ENCODE assay signal across 22 cellular contexts in the genomic region with DNA sequence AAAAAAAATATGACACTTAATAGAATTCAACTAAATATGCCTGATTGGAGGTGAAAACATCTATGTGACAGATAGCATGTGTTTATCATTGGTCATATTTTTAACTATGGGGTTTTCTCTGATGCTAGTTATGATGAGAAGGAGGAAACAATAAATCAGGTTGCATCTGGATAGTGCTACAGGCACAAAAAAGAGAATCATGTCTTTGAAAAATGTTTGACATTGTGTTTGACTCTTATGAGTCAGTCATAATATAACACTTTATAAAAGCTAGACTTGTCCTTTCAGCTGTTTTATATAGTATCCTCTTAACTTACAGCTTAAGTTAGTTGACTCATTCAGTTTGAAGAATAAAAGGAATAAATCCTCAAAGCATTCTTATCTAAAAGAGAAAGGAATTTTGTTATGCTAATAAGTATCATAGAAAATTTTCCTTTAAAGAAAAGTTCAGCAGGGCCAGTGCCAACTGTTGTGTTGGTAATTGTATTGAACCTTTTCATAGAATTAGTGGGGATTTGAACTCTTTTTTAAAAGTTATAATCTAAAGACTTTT.
A peak's percentile ranks its signal among the peaks of the same experiment; 100 is the strongest.
DNase-seq lines count a peak whose midpoint lies in the region; ATAC-seq and TF ChIP-seq lines count a peak whose summit lies in the region.
"Had no signal": no experiment of that assay in that cellular context is flagged by ENCODE, and none has a peak within 500 bp of the region (broad histone marks: within the 10 kb centered on the region; RNA-seq: fewer than 3 reads in every experiment).

No MANE protein-coding gene starts in this region.

- DNase-seq in activated T-cell treated with anti-CD3 and anti-CD28 coated beads, Interleukin-2, amount 50 U/mL, for 24 hours, result no peak
- no peak for DNase-seq in activated T-cell treated with anti-CD3 and anti-CD28 coated beads, Interleukin-2, amount 50 U/mL, for 4 hours
- DNase-seq in LHCN-M2 (ENCODE audit: low read depth), result peak; percentile 48
- DNase-seq in amniotic epithelial cell (ENCODE audit: low read depth), result peak; percentile 65
- DNase-seq in retinal pigment epithelial cell (ENCODE audit: low read depth), result peak; percentile 15
- DNase-seq in left ventricle myocardium inferior, result no peak
- no peak for DNase-seq in SKM-1 treated with dmso at 0.1 percent for 144 hours (lab: John Stamatoyannopoulos, UW; ENCODE audit: unreplicated experiment)
- DNase-seq: 8988T, DMS153, DND-41, GOT3, HCEC 1CT, Karpas-422, MG63, NCI-H1694, NCI-H2029 treated with DMSO at 0.1 percent for 48 hours, NCI-H2227 treated with DMSO at 0.1 percent for 48 hours, NCI-H526 treated with DMSO at 0.1 percent for 48 hours, Peyer's patch, SHP77 treated with DMSO at 0.1 percent for 48 hours had no signal

- H3K4me1 ChIP-seq in left ventricle myocardium inferior, result peaks cover 13% of the 10 kb centered on the region
- H3K4me1 ChIP-seq: Peyer's patch had no signal

- peaks cover 38% of the 10 kb centered on the region for H3K36me3 ChIP-seq in left ventricle myocardium inferior

- H3K4me3 ChIP-seq in retinal pigment epithelial cell (ENCODE audit: low read length), result no peak overlapping the region
- no peak overlapping the region for H3K4me3 ChIP-seq in left ventricle myocardium inferior
- H3K4me3 ChIP-seq: MG63, Peyer's patch had no signal

- H3K4me3 Mint-ChIP-seq in activated T-cell treated with anti-CD3 and anti-CD28 coated beads, Interleukin-2, amount 50 U/mL, for 24 hours, result no peak overlapping the region
- H3K4me3 Mint-ChIP-seq in activated T-cell treated with anti-CD3 and anti-CD28 coated beads, Interleukin-2, amount 50 U/mL, for 4 hours, result no peak overlapping the region

- H3K4me1 Mint-ChIP-seq in activated T-cell treated with anti-CD3 and anti-CD28 coated beads, Interleukin-2, amount 50 U/mL, for 24 hours (ENCODE audit: low read depth), result peaks cover 42% of the 10 kb centered on the region
- peaks cover 18% of the 10 kb centered on the region for H3K4me1 Mint-ChIP-seq in activated T-cell treated with anti-CD3 and anti-CD28 coated beads, Interleukin-2, amount 50 U/mL, for 4 hours (ENCODE audit: low read depth)

- H3K27me3 Mint-ChIP-seq in activated T-cell treated with anti-CD3 and anti-CD28 coated beads, Interleukin-2, amount 50 U/mL, for 24 hours, result no peaks in the 10 kb centered on the region
- no peaks in the 10 kb centered on the region for H3K27me3 Mint-ChIP-seq in activated T-cell treated with anti-CD3 and anti-CD28 coated beads, Interleukin-2, amount 50 U/mL, for 4 hours (ENCODE audit: low read depth)

- peaks cover 76% of the 10 kb centered on the region for H3K36me3 Mint-ChIP-seq in activated T-cell treated with anti-CD3 and anti-CD28 coated beads, Interleukin-2, amount 50 U/mL, for 24 hours (ENCODE audit: low read depth)
- peaks cover 37% of the 10 kb centered on the region for H3K36me3 Mint-ChIP-seq in activated T-cell treated with anti-CD3 and anti-CD28 coated beads, Interleukin-2, amount 50 U/mL, for 4 hours (ENCODE audit: insufficient read depth)

- no peaks in the 10 kb centered on the region for H3K9me3 ChIP-seq in left ventricle myocardium inferior (replicated peaks)
- H3K9me3 ChIP-seq: MG63, Peyer's patch had no signal

- intact Hi-C loops in left ventricle myocardium inferior (cut with micrococcal nuclease), result no loop called here

- H3K27me3 ChIP-seq in left ventricle myocardium inferior (ENCODE audit: low read depth), result no peaks in the 10 kb centered on the region
- H3K27me3 ChIP-seq: MG63, Peyer's patch had no signal

- no peaks in the 10 kb centered on the region for H3K9me3 Mint-ChIP-seq in activated T-cell treated with anti-CD3 and anti-CD28 coated beads, Interleukin-2, amount 50 U/mL, for 24 hours
- H3K9me3 Mint-ChIP-seq in activated T-cell treated with anti-CD3 and anti-CD28 coated beads, Interleukin-2, amount 50 U/mL, for 4 hours, result no peaks in the 10 kb centered on the region

- no peak for TF ChIP-seq CTCF in retinal pigment epithelial cell (conservative IDR thresholded peaks at IDR 0.05; ENCODE audit: low read depth, low read length)
- TF ChIP-seq CTCF in left ventricle myocardium inferior (IDR thresholded peaks at IDR 0.05; ENCODE audit: borderline replicate concordance), result no peak

- ATAC-seq in activated T-cell treated with anti-CD3 and anti-CD28 coated beads, Interleukin-2, amount 50 U/mL, for 4 hours, result no peak
- ATAC-seq in HG03442 (IDR thresholded peaks at IDR 0.05; ENCODE audit: unreplicated experiment), result no peak

- H3K27ac Mint-ChIP-seq in activated T-cell treated with anti-CD3 and anti-CD28 coated beads, Interleukin-2, amount 50 U/mL, for 24 hours, result peak overlapping the region; percentile 12

- H3K27ac ChIP-seq in left ventricle myocardium inferior (replicated peaks), result no peak overlapping the region
- H3K27ac ChIP-seq: HL-60, Peyer's patch had no signal

Comparison
In these comparisons a context has a peak if more than half of its experiments do, and no peak if none do; other contexts are left out.
1. DNase-seq: peak in LHCN-M2 (single experiment), amniotic epithelial cell (single experiment) and retinal pigment epithelial cell (single experiment); none in activated T-cell treated with anti-CD3 and anti-CD28 coated beads, Interleukin-2, amount 50 U/mL, for 24 hours (single experiment), activated T-cell treated with anti-CD3 and anti-CD28 coated beads, Interleukin-2, amount 50 U/mL, for 4 hours (single experiment), left ventricle myocardium inferior (single experiment) and SKM-1 treated with dmso at 0.1 percent for 144 hours (single experiment).